ENCODE assay signal across 1 cellular context in the genomic region with DNA sequence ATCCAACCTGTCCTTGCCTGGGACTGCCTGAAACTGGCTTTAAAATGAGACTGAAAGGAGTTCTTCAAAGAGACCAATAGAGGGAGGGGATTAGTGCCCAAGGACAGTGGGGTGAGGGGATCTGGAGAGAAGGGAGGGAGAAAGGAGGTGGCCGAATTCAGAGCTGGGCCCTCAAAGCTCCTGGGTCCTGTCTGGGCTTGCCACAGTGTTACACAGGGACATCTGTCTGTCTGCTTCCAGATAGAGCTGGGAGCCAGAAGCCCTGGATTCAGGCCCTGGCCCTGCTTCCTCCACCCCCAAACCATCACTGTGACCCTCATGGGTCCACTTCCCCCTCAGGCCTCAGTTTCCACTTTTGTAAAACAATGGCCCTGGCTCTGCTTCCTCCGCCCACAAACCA.
TF ChIP-seq lines count a peak whose summit lies in the region.

No MANE protein-coding gene starts in this region.

TF ChIP-seq in HepG2, 621 proteins besides CTCF, POLR2A, EP300 and RAD21:
- TF ChIP-seq ZFP37 (CRISPR knock-in tag; IDR thresholded peaks at IDR 0.05; ENCODE audit: borderline replicate concordance) (no peak), EZH2 (conservative IDR thresholded peaks at IDR 0.05; ENCODE audit: low read depth, low read length) (0 out of 2 replicates have a peak, but pooled peaks have one; percentile 35), ZNF780A (CRISPR knock-in tag; IDR thresholded peaks at IDR 0.05) (no peak)
- TF ChIP-seq, protein P1, sequence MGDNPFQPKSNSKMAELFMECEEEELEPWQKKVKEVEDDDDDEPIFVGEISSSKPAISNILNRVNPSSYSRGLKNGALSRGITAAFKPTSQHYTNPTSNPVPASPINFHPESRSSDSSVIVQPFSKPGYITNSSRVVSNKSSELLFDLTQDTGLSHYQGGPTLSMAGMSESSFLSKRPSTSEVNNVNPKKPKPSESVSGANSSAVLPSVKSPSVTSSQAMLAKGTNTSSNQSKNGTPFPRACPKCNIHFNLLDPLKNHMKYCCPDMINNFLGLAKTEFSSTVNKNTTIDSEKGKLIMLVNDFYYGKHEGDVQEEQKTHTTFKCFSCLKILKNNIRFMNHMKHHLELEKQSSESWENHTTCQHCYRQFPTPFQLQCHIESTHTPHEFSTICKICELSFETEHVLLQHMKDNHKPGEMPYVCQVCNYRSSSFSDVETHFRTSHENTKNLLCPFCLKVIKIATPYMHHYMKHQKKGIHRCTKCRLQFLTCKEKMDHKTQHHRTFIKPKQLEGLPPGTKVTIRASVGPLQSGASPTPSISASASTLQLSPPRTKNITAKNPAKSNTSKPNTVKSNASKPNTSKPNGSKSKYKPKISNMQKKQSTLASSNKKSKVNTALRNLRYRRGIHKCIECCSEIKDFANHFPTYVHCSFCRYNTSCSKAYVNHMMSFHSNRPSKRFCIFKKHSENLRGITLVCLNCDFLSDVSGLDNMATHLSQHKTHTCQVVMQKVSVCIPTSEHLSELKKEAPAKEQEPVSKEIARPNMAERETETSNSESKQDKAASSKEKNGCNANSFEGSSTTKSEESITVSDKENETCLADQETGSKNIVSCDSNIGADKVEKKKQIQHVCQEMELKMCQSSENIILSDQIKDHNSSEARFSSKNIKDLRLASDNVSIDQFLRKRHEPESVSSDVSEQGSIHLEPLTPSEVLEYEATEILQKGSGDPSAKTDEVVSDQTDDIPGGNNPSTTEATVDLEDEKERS (CRISPR knock-in tag; IDR thresholded peaks at IDR 0.05), result no peak
